In genomic region chr1:12583484-12583883, GRCh38 we compare ENCODE assay signal across 1 cellular context.
TF ChIP-seq lines count a peak whose summit lies in the region.

No MANE protein-coding gene starts in this region.

TF ChIP-seq in K562, 482 proteins besides CTCF, POLR2A, EP300 and RAD21 (continued from another document):
- TF ChIP-seq, protein P1, sequence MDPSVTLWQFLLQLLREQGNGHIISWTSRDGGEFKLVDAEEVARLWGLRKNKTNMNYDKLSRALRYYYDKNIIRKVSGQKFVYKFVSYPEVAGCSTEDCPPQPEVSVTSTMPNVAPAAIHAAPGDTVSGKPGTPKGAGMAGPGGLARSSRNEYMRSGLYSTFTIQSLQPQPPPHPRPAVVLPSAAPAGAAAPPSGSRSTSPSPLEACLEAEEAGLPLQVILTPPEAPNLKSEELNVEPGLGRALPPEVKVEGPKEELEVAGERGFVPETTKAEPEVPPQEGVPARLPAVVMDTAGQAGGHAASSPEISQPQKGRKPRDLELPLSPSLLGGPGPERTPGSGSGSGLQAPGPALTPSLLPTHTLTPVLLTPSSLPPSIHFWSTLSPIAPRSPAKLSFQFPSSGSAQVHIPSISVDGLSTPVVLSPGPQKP (CRISPR knock-in tag; IDR thresholded peaks at IDR 0.05), result no peak
- TF ChIP-seq ELF4 (CRISPR knock-in tag; IDR thresholded peaks at IDR 0.05), result peak; percentile 52; the same call in 1 of the 2 replicates
- TF ChIP-seq HDAC1 (IDR thresholded peaks at IDR 0.05), result 0 out of 4 replicates have a peak, but pooled peaks of 1 of the 2 experiments have one; percentile 32
- no peak for TF ChIP-seq TSC22D4 (tag; IDR thresholded peaks at IDR 0.05)
- no peak for TF ChIP-seq ZNF197 (CRISPR knock-in tag; IDR thresholded peaks at IDR 0.05; ENCODE audit: low read depth)
- TF ChIP-seq SMAD1 (IDR thresholded peaks at IDR 0.05; ENCODE audit: low read depth, low read length, partially characterized antibody), result no peak
- no peak for TF ChIP-seq ZNF347 (CRISPR knock-in tag; IDR thresholded peaks at IDR 0.05; ENCODE audit: low read depth)
- TF ChIP-seq FUS (optimal IDR thresholded peaks at IDR 0.05; ENCODE audit: low read depth, low read length), result no peak
- peak in 1 of 2 experiments; percentile 20; a peak in 1 of 4 replicates for TF ChIP-seq KDM1A (IDR thresholded peaks at IDR 0.05)
- TF ChIP-seq ZNF124 (CRISPR knock-in tag; IDR thresholded peaks at IDR 0.05), result no peak
- TF ChIP-seq EHMT2 (IDR thresholded peaks at IDR 0.05), result 0 out of 2 replicates have a peak, but pooled peaks have one; percentile 56
- TF ChIP-seq ZNF586 (CRISPR knock-in tag; conservative IDR thresholded peaks at IDR 0.05), result no peak
